ENCODE assay signal across 10 cellular contexts in genomic region chr6:36954262-36954931, GRCh38. TPM values are rescaled to one million over a fixed set of nuclear protein-coding genes. Genes with fewer than 3 reads are reported as not detected.
DNase-seq lines count a peak whose midpoint lies in the region; ATAC-seq and TF ChIP-seq lines count a peak whose summit lies in the region.
"Had no signal": no experiment of that assay in that cellular context is flagged by ENCODE, and none has a peak within 500 bp of the region (broad histone marks: within the 10 kb centered on the region; RNA-seq: fewer than 3 reads in every experiment).

TSS of gene PI16 (plus strand) at chr6:36954738. CDS start at chr6:36954761, 23 bp downstream.

- H3K4me1 ChIP-seq in CD8-positive, alpha-beta T cell (ENCODE audit: insufficient read depth, low read length): peaks cover 32% of the 10 kb centered on the region

- H3K36me3 ChIP-seq in CD8-positive, alpha-beta T cell (ENCODE audit: insufficient read depth, low read length): no peaks in the 10 kb centered on the region

- CTCF ChIA-PET in CD8-positive, alpha-beta T cell (lab: Charles Lee): interaction anchor here (1.3 to 2.1 kb wide), 4 partner anchors 9 to 218 kb away, joined by 3 to 7 read pairs (median 4); partner anchors contain the start of gene C6orf89

- H3K27ac ChIP-seq in CD8-positive, alpha-beta T cell (ENCODE audit: low read depth, low read length): no peak within 1 kb of the TSS
- H3K27ac ChIP-seq in coronary artery: peak within 1 kb of the TSS in 1 of 2 donors; percentile 9

- H3K9me3 Mint-ChIP-seq in CD8-positive, alpha-beta T cell: no peaks in the 10 kb centered on the region
- H3K9me3 Mint-ChIP-seq in naive B cell: no peaks in the 10 kb centered on the region

- intact Hi-C loops in CD8-positive, alpha-beta T cell (cut with DNase I, micrococcal nuclease): no loop called here

- POLR2A ChIA-PET in CD8-positive, alpha-beta T cell (lab: Charles Lee): interaction anchor here (1.3 kb wide), 1 partner anchor 9 kb away, joined by 6 read pairs; no protein-coding TSS in a partner anchor

- H3K9me3 ChIP-seq in CD8-positive, alpha-beta T cell (ENCODE audit: low read length): no peaks in the 10 kb centered on the region

- no peaks in the 10 kb centered on the region for H3K27me3 ChIP-seq in CD8-positive, alpha-beta T cell (ENCODE audit: insufficient read depth, low read length)

- H3K27me3 Mint-ChIP-seq in CD8-positive, alpha-beta T cell (ENCODE audit: low read depth): no peaks in the 10 kb centered on the region
- no peaks in the 10 kb centered on the region for H3K27me3 Mint-ChIP-seq in naive B cell

- peaks cover 40% of the 10 kb centered on the region for H3K4me1 Mint-ChIP-seq in CD8-positive, alpha-beta T cell (ENCODE audit: low read depth)
- peaks cover 29 to 33% (median 32%) of the 10 kb centered on the region in 3 donors for H3K4me1 Mint-ChIP-seq in naive B cell

- ATAC-seq in CD8-positive, alpha-beta T cell: peak; percentile 46
- ATAC-seq in naive B cell (ENCODE audit: low read depth in 2 of 2) (peak; percentile 41 to 44), GM21528 (IDR thresholded peaks at IDR 0.05; ENCODE audit: low FRiP score, unreplicated experiment) (no peak), GM21423 (IDR thresholded peaks at IDR 0.05; ENCODE audit: unreplicated experiment) (no peak)

- DNase-seq in CD8-positive, alpha-beta T cell: no peak
- DNase-seq in OCI-M1 (lab: John Stamatoyannopoulos, UW) (peak; percentile 99), coronary artery (ENCODE audit: low spot score) (peak; percentile 59), naive B cell (peak; percentile 15), globus pallidus (ENCODE audit: low spot score) (no peak)
- DNase-seq in stimulated activated CD8-positive, alpha-beta memory T cell treated with anti-CD3 and anti-CD28 coated beads, Interleukin-4, amount 100 ng/mL, for 48 hours: no peak
- DNase-seq: NCI-H510A treated with DMSO at 0.1 percent for 48 hours; stimulated activated CD4-positive, alpha-beta T cell treated with anti-CD3 and anti-CD28 coated beads, Interleukin-2, amount 100 ng/mL, for 24 hours had no signal

- no peaks in the 10 kb centered on the region for H3K36me3 Mint-ChIP-seq in CD8-positive, alpha-beta T cell
- H3K36me3 Mint-ChIP-seq in naive B cell: no peaks in the 10 kb centered on the region

- TF ChIP-seq CTCF in CD8-positive, alpha-beta T cell (IDR thresholded peaks at IDR 0.05): no peak
- no peak for TF ChIP-seq CTCF in coronary artery (IDR thresholded peaks at IDR 0.05)

- H3K27ac Mint-ChIP-seq in CD8-positive, alpha-beta T cell: peak within 1 kb of the TSS; percentile 28
- peak within 1 kb of the TSS in 5 of 6 donors; percentile 20 to 91 (median 64) for H3K27ac Mint-ChIP-seq in naive B cell

- no peak within 1 kb of the TSS for H3K4me3 ChIP-seq in CD8-positive, alpha-beta T cell (ENCODE audit: low read depth, low read length)
- H3K4me3 ChIP-seq in coronary artery: no peak within 1 kb of the TSS

- H3K4me3 Mint-ChIP-seq in CD8-positive, alpha-beta T cell: peak within 1 kb of the TSS; percentile 64
- peak within 1 kb of the TSS; percentile 44 to 85 (median 78) for H3K4me3 Mint-ChIP-seq in naive B cell

RNA-seq across cellular contexts. Expression of gene PI16, which starts in this region (rescaled TPM):
- under 1 TPM; 0.24 to 0.42 TPM for total RNA-seq in CD8-positive, alpha-beta T cell
- 1 to 10 TPM; 1.2 to 6.2 (median 2.6) TPM for polyA plus RNA-seq in naive B cell (ENCODE audit: low read depth in 6 of 6)

Comparison
In these comparisons a context has a peak if more than half of its experiments do, and no peak if none do; other contexts are left out.
1. Peak in ATAC-seq in CD8-positive, alpha-beta T cell; RNA of the gene not detected or under 1 TPM.
2. ATAC-seq: peak in naive B cell (2 of 2); none in GM21528 (single experiment) and GM21423 (single experiment).
3. DNase-seq: peak in OCI-M1 (single experiment), coronary artery (single experiment) and naive B cell (single experiment); none in CD8-positive, alpha-beta T cell (0 of 7), stimulated activated CD8-positive, alpha-beta memory T cell treated with anti-CD3 and anti-CD28 coated beads, Interleukin-4, amount 100 ng/mL, for 48 hours (single experiment) and globus pallidus (single experiment).